ENCODE assay signal across 1 cellular context in the genomic region with DNA sequence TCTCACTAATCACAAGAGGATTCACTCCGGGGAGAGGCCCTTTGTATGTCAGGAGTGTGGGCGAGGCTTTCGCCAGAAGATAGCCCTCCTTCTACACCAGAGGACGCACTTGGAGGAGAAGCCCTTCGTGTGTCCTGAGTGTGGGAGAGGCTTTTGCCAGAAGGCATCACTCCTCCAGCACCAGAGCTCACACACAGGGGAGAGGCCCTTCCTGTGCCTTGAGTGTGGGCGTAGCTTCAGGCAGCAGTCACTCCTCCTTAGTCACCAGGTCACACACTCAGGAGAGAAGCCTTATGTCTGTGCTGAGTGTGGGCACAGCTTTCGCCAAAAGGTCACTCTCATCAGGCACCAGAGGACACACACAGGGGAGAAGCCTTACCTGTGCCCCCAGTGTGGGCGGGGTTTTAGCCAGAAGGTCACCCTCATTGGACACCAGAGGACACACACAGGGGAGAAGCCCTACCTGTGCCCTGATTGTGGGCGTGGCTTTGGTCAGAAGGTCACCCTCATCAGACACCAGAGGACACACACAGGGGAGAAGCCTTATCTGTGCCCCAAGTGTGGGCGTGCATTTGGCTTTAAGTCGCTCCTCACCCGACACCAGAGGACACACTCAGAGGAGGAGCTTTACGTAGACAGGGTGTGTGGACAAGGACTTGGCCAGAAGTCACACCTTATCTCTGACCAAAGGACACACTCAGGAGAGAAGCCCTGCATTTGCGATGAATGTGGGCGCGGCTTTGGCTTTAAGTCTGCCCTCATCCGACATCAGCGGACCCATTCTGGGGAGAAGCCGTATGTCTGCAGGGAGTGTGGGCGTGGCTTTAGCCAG.
TF ChIP-seq lines count a peak whose summit lies in the region.

No MANE protein-coding gene starts in this region.

TF ChIP-seq in K562, 482 proteins besides CTCF, POLR2A, EP300 and RAD21 (continued from another document and continues in another):
- peak; percentile 95 for TF ChIP-seq CTBP1 (IDR thresholded peaks at IDR 0.05; ENCODE audit: borderline replicate concordance)
- TF ChIP-seq MYNN (IDR thresholded peaks at IDR 0.05), result peak; percentile 97
- no peak for TF ChIP-seq MYNN (CRISPR knock-in tag; IDR thresholded peaks at IDR 0.05)
- TF ChIP-seq ZNF318 (IDR thresholded peaks at IDR 0.05; ENCODE audit: borderline replicate concordance in 1 of 2, low read depth in 1 of 2), result no peak
- no peak for TF ChIP-seq MCM3 (IDR thresholded peaks at IDR 0.05)
- TF ChIP-seq VEZF1 (CRISPR knock-in tag; IDR thresholded peaks at IDR 0.05), result no peak; the same call in 1 of the 2 replicates
- 0 out of 2 replicates have a peak, but pooled peaks have one; percentile 40 for TF ChIP-seq GABPB1 (CRISPR knock-in tag; IDR thresholded peaks at IDR 0.05)
- TF ChIP-seq NR2C1 (IDR thresholded peaks at IDR 0.05), result no peak; the same call in 1 of the 2 replicates
- peak; percentile 51; the same call in 1 of the 2 replicates for TF ChIP-seq NR2C1 (tag; IDR thresholded peaks at IDR 0.05)
- 0 out of 2 replicates have a peak, but pooled peaks have one; percentile 41 for TF ChIP-seq LEF1 (IDR thresholded peaks at IDR 0.05)
- peak in 1 of 2 experiments; percentile 86; a peak in 2 of 4 replicates for TF ChIP-seq RCOR1 (IDR thresholded peaks at IDR 0.05; ENCODE audit: borderline replicate concordance in 1 of 2, low read depth in 2 of 2, low read length in 2 of 2)
- TF ChIP-seq DPF2 (IDR thresholded peaks at IDR 0.05), result peak; percentile 55
- peak; percentile 72 for TF ChIP-seq CREM (IDR thresholded peaks at IDR 0.05; ENCODE audit: low read depth)
- no peak for TF ChIP-seq NR4A1 (CRISPR knock-in tag; IDR thresholded peaks at IDR 0.05)
- TF ChIP-seq NR4A1 (tag; IDR thresholded peaks at IDR 0.05), result no peak
- no peak for TF ChIP-seq MAFF (IDR thresholded peaks at IDR 0.05; ENCODE audit: low read length)
- TF ChIP-seq ARID1B (IDR thresholded peaks at IDR 0.05), result 0 out of 2 replicates have a peak, but pooled peaks have one; percentile 35
- TF ChIP-seq MIER1 (IDR thresholded peaks at IDR 0.05; ENCODE audit: low read depth), result no peak
- TF ChIP-seq NRF1 (conservative IDR thresholded peaks at IDR 0.05 in 1 of 2, IDR thresholded peaks at IDR 0.05 in 1 of 2), result peak; percentile 50 to 69
- TF ChIP-seq MAZ (CRISPR knock-in tag; conservative IDR thresholded peaks at IDR 0.05 in 1 of 2, IDR thresholded peaks at IDR 0.05 in 1 of 2), result 0 out of 4 replicates have a peak, but pooled peaks of 1 of the 2 experiments have one; percentile 24
- peak; percentile 45; the same call in 1 of the 2 replicates for TF ChIP-seq SMARCE1 (IDR thresholded peaks at IDR 0.05)
- peak; percentile 87 for TF ChIP-seq EGR1 (conservative IDR thresholded peaks at IDR 0.05)
- no peak for TF ChIP-seq ZNF551 (CRISPR knock-in tag; IDR thresholded peaks at IDR 0.05)
- no peak for TF ChIP-seq MEF2D (tag; conservative IDR thresholded peaks at IDR 0.05; ENCODE audit: low read depth)
- peak; percentile 25 for TF ChIP-seq MEIS2 (IDR thresholded peaks at IDR 0.05; ENCODE audit: partially characterized antibody)
- TF ChIP-seq KDM4B (IDR thresholded peaks at IDR 0.05; ENCODE audit: borderline replicate concordance in 2 of 2, low read depth in 1 of 2), result peak in 1 of 2 experiments; percentile 75; a peak in 1 of 4 replicates
- TF ChIP-seq HDAC1 (IDR thresholded peaks at IDR 0.05), result peak in 1 of 2 experiments; percentile 52; a peak in 1 of 4 replicates
- TF ChIP-seq, protein P1, sequence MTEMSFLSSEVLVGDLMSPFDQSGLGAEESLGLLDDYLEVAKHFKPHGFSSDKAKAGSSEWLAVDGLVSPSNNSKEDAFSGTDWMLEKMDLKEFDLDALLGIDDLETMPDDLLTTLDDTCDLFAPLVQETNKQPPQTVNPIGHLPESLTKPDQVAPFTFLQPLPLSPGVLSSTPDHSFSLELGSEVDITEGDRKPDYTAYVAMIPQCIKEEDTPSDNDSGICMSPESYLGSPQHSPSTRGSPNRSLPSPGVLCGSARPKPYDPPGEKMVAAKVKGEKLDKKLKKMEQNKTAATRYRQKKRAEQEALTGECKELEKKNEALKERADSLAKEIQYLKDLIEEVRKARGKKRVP (CRISPR knock-in tag; IDR thresholded peaks at IDR 0.05), result no peak
- no peak for TF ChIP-seq PML (IDR thresholded peaks at IDR 0.05; ENCODE audit: low read length)
- no peak for TF ChIP-seq ZNF347 (CRISPR knock-in tag; IDR thresholded peaks at IDR 0.05; ENCODE audit: low read depth)
- no peak for TF ChIP-seq SRSF1 (IDR thresholded peaks at IDR 0.05; ENCODE audit: low read depth, low read length)
- 0 out of 4 replicates have a peak, but pooled peaks of 1 of the 2 experiments have one; percentile 9 for TF ChIP-seq MNT (conservative IDR thresholded peaks at IDR 0.05)
- peak; percentile 9; the same call in 1 of the 2 replicates for TF ChIP-seq MAFK (IDR thresholded peaks at IDR 0.05; ENCODE audit: low read length)
- TF ChIP-seq EHMT2 (IDR thresholded peaks at IDR 0.05), result no peak
- peak in 1 of 2 experiments; percentile 32; a peak in 1 of 4 replicates for TF ChIP-seq UBTF (IDR thresholded peaks at IDR 0.05; ENCODE audit: borderline replicate concordance in 1 of 2, low read depth in 2 of 2, low read length in 2 of 2)
- TF ChIP-seq ZC3H11A (IDR thresholded peaks at IDR 0.05; ENCODE audit: low read depth, low read length), result no peak
- 0 out of 2 replicates have a peak, but pooled peaks have one; percentile 44 for TF ChIP-seq BACH1 (tag; IDR thresholded peaks at IDR 0.05)
- TF ChIP-seq CBX8 (IDR thresholded peaks at IDR 0.05; ENCODE audit: borderline replicate concordance, extremely low read depth, low read depth, low read length, poor library complexity, severe bottlenecking), result no peak
- peak; percentile 31 for TF ChIP-seq E2F8 (IDR thresholded peaks at IDR 0.05; ENCODE audit: low read depth, partially characterized antibody)
- TF ChIP-seq FOSL1 (tag; conservative IDR thresholded peaks at IDR 0.05), result peak; percentile 61
